Comparison of ENCODE assay signal across 16 cellular contexts in genomic region chr15:25056484-25057429, GRCh38.
DNase-seq lines count a peak whose midpoint lies in the region; ATAC-seq and TF ChIP-seq lines count a peak whose summit lies in the region.
"Had no signal": no experiment of that assay in that cellular context is flagged by ENCODE, and none has a peak within 500 bp of the region (broad histone marks: within the 10 kb centered on the region; RNA-seq: fewer than 3 reads in every experiment).

No MANE protein-coding gene starts in this region.

- H3K4me1 ChIP-seq in adipocyte (ENCODE audit: control insufficient read depth, insufficient read depth, low read length) (no peaks in the 10 kb centered on the region), right lobe of liver (no peaks in the 10 kb centered on the region)
- H3K4me1 ChIP-seq: breast epithelium had no signal

- intact Hi-C loops in right lobe of liver (cut with DNase I), result no loop called here

- H3K9me3 ChIP-seq in adipocyte (ENCODE audit: control insufficient read depth, low read length), result peaks cover 100% of the 10 kb centered on the region
- peaks cover 2 to 61% (median 31%) of the 10 kb centered on the region in 4 donors for H3K9me3 ChIP-seq in right lobe of liver

- no peak for TF ChIP-seq CTCF in right lobe of liver (IDR thresholded peaks at IDR 0.05)

- no peak overlapping the region for H3K27ac ChIP-seq in right lobe of liver
- H3K27ac ChIP-seq: breast epithelium had no signal

- TF ChIP-seq POLR2A in right lobe of liver (IDR thresholded peaks at IDR 0.05), result no peak

- H3K27me3 ChIP-seq in adipocyte (replicated peaks; ENCODE audit: control insufficient read depth, insufficient read depth, low read length) (no peaks in the 10 kb centered on the region), right lobe of liver (no peaks in the 10 kb centered on the region)
- H3K27me3 ChIP-seq: breast epithelium had no signal

- H3K4me3 ChIP-seq in adipocyte (ENCODE audit: low read length) (peak overlapping the region; percentile 63), right lobe of liver (no peak overlapping the region)
- H3K4me3 ChIP-seq: lung had no signal

- no peak overlapping the region for H3K9ac ChIP-seq in adipocyte (ENCODE audit: low read length)

- whole genome bisulfite sequencing in right lobe of liver (ENCODE audit: insufficient coverage, low coverage, low lambda C conversion rate, missing lambda C conversion rate), result 90% methylated on average over 6 of the region's 20 CpGs

- DNase-seq in stimulated activated naive CD4-positive, alpha-beta T cell treated with Interleukin-2 at 50 U/mL for 16 hours (lab: John Stamatoyannopoulos, UW), result peak; percentile 1
- DNase-seq in stimulated activated naive CD4-positive, alpha-beta T cell (lab: John Stamatoyannopoulos, UW), result no peak
- no peak for DNase-seq in adipocyte (ENCODE audit: low read depth)
- DNase-seq in right lobe of liver, result peak in 2 of 3 donors; percentile 35 to 42
- DNase-seq in amygdala (lab: John Stamatoyannopoulos, UW), result no peak
- DNase-seq in effector CD4-positive, alpha-beta T cell, result no peak
- no peak for DNase-seq in globus pallidus (ENCODE audit: low spot score)
- DNase-seq: activated CD4-positive, alpha-beta T cell treated with anti-CD3 and anti-CD28 coated beads, Interleukin-2, amount 10 ng/mL, durations not matched to agents 24 days and 14 days; NCI-H1092 treated with DMSO at 0.1 percent for 48 hours; nucleus accumbens; stimulated activated CD4-positive, alpha-beta T cell treated with anti-CD3 and anti-CD28 coated beads, Interleukin-15, amount 100 ng/mL, for 24 hours; T-helper 17 cell had no signal

- no peak for ATAC-seq in right lobe of liver
- no peak for ATAC-seq in HG02884 (IDR thresholded peaks at IDR 0.05; ENCODE audit: unreplicated experiment)
- ATAC-seq: Panc1, T-helper 17 cell had no signal

- H3K36me3 ChIP-seq in adipocyte (ENCODE audit: control insufficient read depth, insufficient read depth, low read length, severe bottlenecking) (peaks cover 100% of the 10 kb centered on the region), right lobe of liver (peaks cover 0 to 48% (median 0%) of the 10 kb centered on the region in 4 donors)

Comparison
In these comparisons a context has a peak if more than half of its experiments do, and no peak if none do; other contexts are left out.
1. DNase-seq: peak in stimulated activated naive CD4-positive, alpha-beta T cell treated with Interleukin-2 at 50 U/mL for 16 hours (single experiment) and right lobe of liver (2 of 3); none in stimulated activated naive CD4-positive, alpha-beta T cell (0 of 6), adipocyte (single experiment), amygdala (0 of 56), effector CD4-positive, alpha-beta T cell (single experiment) and globus pallidus (single experiment).